ENCODE assay signal across 25 cellular contexts in genomic region chr16:85159226-85159980, GRCh38. TPM values are rescaled to one million over a fixed set of nuclear protein-coding genes. Genes with fewer than 3 reads are reported as not detected.
DNase-seq lines count a peak whose midpoint lies in the region; ATAC-seq, FAIRE-seq and TF ChIP-seq lines count a peak whose summit lies in the region.
"Had no signal": no experiment of that assay in that cellular context is flagged by ENCODE, and none has a peak within 500 bp of the region (broad histone marks: within the 10 kb centered on the region; RNA-seq: fewer than 3 reads in every experiment).

No MANE protein-coding gene starts in this region.

- peak overlapping the region; percentile 73 for H3K27ac Mint-ChIP-seq in CD8-positive, alpha-beta T cell
- peak overlapping the region; percentile 76 for H3K27ac Mint-ChIP-seq in progenitor cell of endocrine pancreas
- H3K27ac Mint-ChIP-seq: activated CD4-positive, alpha-beta T cell treated with anti-CD3 and anti-CD28 coated beads for 36 hours; activated naive CD4-positive, alpha-beta T cell treated with anti-CD3 and anti-CD28 coated beads, Interleukin-2, amount 50 U/mL, for 24 hours had no signal

- no peaks in the 10 kb centered on the region for H3K36me3 ChIP-seq in CD8-positive, alpha-beta T cell (ENCODE audit: insufficient read depth, low read length)
- no peaks in the 10 kb centered on the region for H3K36me3 ChIP-seq in SJCRH30
- H3K36me3 ChIP-seq in kidney (ENCODE audit: control insufficient read depth in 1 of 2, insufficient read depth in 2 of 2, low read length in 2 of 2), result no peaks in the 10 kb centered on the region
- H3K36me3 ChIP-seq: thoracic aorta had no signal

- peaks cover 19% of the 10 kb centered on the region for H3K4me1 Mint-ChIP-seq in CD8-positive, alpha-beta T cell (ENCODE audit: low read depth)
- H3K4me1 Mint-ChIP-seq in progenitor cell of endocrine pancreas (ENCODE audit: low read depth), result peaks cover 38% of the 10 kb centered on the region

- H3K27ac ChIP-seq in CD8-positive, alpha-beta T cell (ENCODE audit: low read depth, low read length), result no peak overlapping the region
- peak overlapping the region; percentile 65 for H3K27ac ChIP-seq in SJCRH30
- no peak overlapping the region for H3K27ac ChIP-seq in kidney (ENCODE audit: low read depth in 2 of 2, low read length in 2 of 2)
- H3K27ac ChIP-seq: foreskin keratinocyte had no signal

- H3K9me3 ChIP-seq in CD8-positive, alpha-beta T cell (ENCODE audit: low read length), result no peaks in the 10 kb centered on the region
- H3K9me3 ChIP-seq in SJCRH30 (replicated peaks), result no peaks in the 10 kb centered on the region
- H3K9me3 ChIP-seq in kidney (ENCODE audit: control insufficient read depth in 1 of 2, low read length in 2 of 2), result no peaks in the 10 kb centered on the region
- H3K9me3 ChIP-seq: thoracic aorta had no signal

- peaks cover 19% of the 10 kb centered on the region for H3K4me1 ChIP-seq in CD8-positive, alpha-beta T cell (ENCODE audit: insufficient read depth, low read length)
- H3K4me1 ChIP-seq in SJCRH30 (peaks cover 37% of the 10 kb centered on the region), kidney (ENCODE audit: control insufficient read depth in 1 of 2, insufficient read depth in 1 of 2, low read depth in 1 of 2, low read length in 2 of 2) (peaks cover 7 to 14% of the 10 kb centered on the region in 2 donors)

- no peak overlapping the region for H3K4me3 ChIP-seq in CD8-positive, alpha-beta T cell (ENCODE audit: low read depth, low read length)
- H3K4me3 ChIP-seq in SJCRH30, result no peak overlapping the region; the same call in 1 of the 2 replicates
- H3K4me3 ChIP-seq in kidney (ENCODE audit: low read length in 2 of 2), result no peak overlapping the region
- H3K4me3 ChIP-seq: thoracic aorta had no signal

- POLR2A ChIA-PET in CD8-positive, alpha-beta T cell (lab: Charles Lee), result no interaction called here

- no peak for ATAC-seq in CD8-positive, alpha-beta T cell
- ATAC-seq in left lobe of liver (peak; percentile 65), GM21381 (IDR thresholded peaks at IDR 0.05; ENCODE audit: unreplicated experiment) (no peak)
- ATAC-seq: activated CD4-positive, alpha-beta T cell treated with anti-CD3 and anti-CD28 coated beads for 36 hours; foreskin keratinocyte; stimulated activated effector memory CD8-positive, alpha-beta T cell treated with anti-CD3 and anti-CD28 coated beads, Interleukin-12 subunit alpha, Interleukin-12 subunit beta, amount 100 ng/mL, for 72 hours had no signal

- H3K9me3 Mint-ChIP-seq in CD8-positive, alpha-beta T cell, result no peaks in the 10 kb centered on the region
- no peaks in the 10 kb centered on the region for H3K9me3 Mint-ChIP-seq in progenitor cell of endocrine pancreas (ENCODE audit: low read depth)
- H3K9me3 Mint-ChIP-seq: activated naive CD4-positive, alpha-beta T cell treated with anti-CD3 and anti-CD28 coated beads, Interleukin-2, amount 50 U/mL, for 24 hours; CD8-positive, alpha-beta memory T cell; stimulated activated effector memory CD8-positive, alpha-beta T cell treated with anti-CD3 and anti-CD28 coated beads, Interleukin-12 subunit alpha, Interleukin-12 subunit beta, amount 100 ng/mL, for 72 hours had no signal

- CTCF ChIA-PET in CD8-positive, alpha-beta T cell (lab: Charles Lee), result interaction anchor here (0.6 kb wide), 1 partner anchor 202 kb away, joined by 3 read pairs; no protein-coding TSS in a partner anchor

- intact Hi-C loops in CD8-positive, alpha-beta T cell (cut with DNase I, micrococcal nuclease), result loop anchor here in 1 of 2 experiments (10.0 kb wide), 1 partner anchor 935 kb away; no protein-coding TSS in a partner anchor
- intact Hi-C loops in kidney (cut with DNase I), result no loop called here

- no peaks in the 10 kb centered on the region for H3K27me3 ChIP-seq in CD8-positive, alpha-beta T cell (ENCODE audit: insufficient read depth, low read length)
- no peaks in the 10 kb centered on the region for H3K27me3 ChIP-seq in SJCRH30

- peak in 1 of 7 experiments; percentile 1 for DNase-seq in CD8-positive, alpha-beta T cell
- DNase-seq in SJCRH30 (no peak), left lobe of liver (ENCODE audit: low spot score) (peak; percentile 84), progenitor cell of endocrine pancreas (ENCODE audit: low spot score, unreplicated experiment) (no peak), DMS153 treated with DMSO at 0.1 percent for 48 hours (lab: John Stamatoyannopoulos, UW; ENCODE audit: unreplicated experiment) (no peak), urothelium cell line (ENCODE audit: low spot score) (no peak), kidney (no peak)
- DNase-seq: activated CD4-positive, alpha-beta T cell treated with anti-CD3 and anti-CD28 coated beads for 36 hours; CD8-positive, alpha-beta memory T cell; effector CD8-positive, alpha-beta T cell; erythroblast; foreskin keratinocyte; islet precursor cell; Kasumi-1; NCI-H187 treated with DMSO at 0.1 percent for 48 hours; NCI-H748 treated with DMSO at 0.1 percent for 48 hours; stimulated activated CD4-positive, alpha-beta T cell treated with anti-CD3 and anti-CD28 coated beads, Interleukin-1b, Interleukin-23, amount 100 ng/mL, for 48 hours had no signal

- peak overlapping the region; percentile 42 for H3K4me3 Mint-ChIP-seq in CD8-positive, alpha-beta T cell
- H3K4me3 Mint-ChIP-seq in progenitor cell of endocrine pancreas (ENCODE audit: low read depth), result no peak overlapping the region
- H3K4me3 Mint-ChIP-seq: activated CD4-positive, alpha-beta T cell treated with anti-CD3 and anti-CD28 coated beads for 36 hours; activated naive CD4-positive, alpha-beta T cell treated with anti-CD3 and anti-CD28 coated beads, Interleukin-2, amount 50 U/mL, for 24 hours; CD8-positive, alpha-beta memory T cell; stimulated activated effector memory CD8-positive, alpha-beta T cell treated with anti-CD3 and anti-CD28 coated beads, Interleukin-12 subunit alpha, Interleukin-12 subunit beta, amount 100 ng/mL, for 72 hours had no signal

- no peak for TF ChIP-seq CTCF in CD8-positive, alpha-beta T cell (IDR thresholded peaks at IDR 0.05)
- TF ChIP-seq CTCF in progenitor cell of endocrine pancreas (IDR thresholded peaks at IDR 0.05; ENCODE audit: unreplicated experiment) (no peak), kidney (IDR thresholded peaks at IDR 0.05; ENCODE audit: borderline replicate concordance, extremely low read depth, insufficient read depth) (no peak)

- H3K36me3 Mint-ChIP-seq in CD8-positive, alpha-beta T cell, result no peaks in the 10 kb centered on the region
- no peaks in the 10 kb centered on the region for H3K36me3 Mint-ChIP-seq in progenitor cell of endocrine pancreas (ENCODE audit: insufficient read depth)
- H3K36me3 Mint-ChIP-seq: activated naive CD4-positive, alpha-beta T cell treated with anti-CD3 and anti-CD28 coated beads, Interleukin-2, amount 50 U/mL, for 24 hours; CD8-positive, alpha-beta memory T cell; stimulated activated effector memory CD8-positive, alpha-beta T cell treated with anti-CD3 and anti-CD28 coated beads, Interleukin-12 subunit alpha, Interleukin-12 subunit beta, amount 100 ng/mL, for 72 hours had no signal

- FAIRE-seq in urothelium cell line (lab: Jason Lieb, UNC) (no peak), kidney (lab: Jason Lieb, UNC) (no peak)
- FAIRE-seq: HTR-8/SVneo had no signal

- H3K9ac ChIP-seq in kidney (ENCODE audit: low read length in 2 of 2), result no peak overlapping the region

- no peaks in the 10 kb centered on the region for H3K27me3 Mint-ChIP-seq in CD8-positive, alpha-beta T cell (ENCODE audit: low read depth)
- peaks cover 5% of the 10 kb centered on the region for H3K27me3 Mint-ChIP-seq in progenitor cell of endocrine pancreas
- H3K27me3 Mint-ChIP-seq: activated CD4-positive, alpha-beta T cell treated with anti-CD3 and anti-CD28 coated beads for 36 hours; activated naive CD4-positive, alpha-beta T cell treated with anti-CD3 and anti-CD28 coated beads, Interleukin-2, amount 50 U/mL, for 24 hours had no signal

RNA-seq across cellular contexts. Expression of gene CIBAR2, which starts 47.1 kb away (rescaled TPM):
- total RNA-seq in CD8-positive, alpha-beta T cell, result not detected
- total RNA-seq in SJCRH30 (2014; rRNA removed; shearing (Covaris generic)), result 0.04 and 0.41 TPM in 2 replicates
- total RNA-seq in left lobe of liver (not detected), progenitor cell of endocrine pancreas (0.43 and 0.80 TPM in 2 replicates), kidney (1.6 TPM)
- not detected for polyA plus RNA-seq in kidney (ENCODE audit: insufficient read depth, low read depth, low replicate concordance)
- total RNA-seq: activated CD4-positive, alpha-beta T cell treated with anti-CD3 and anti-CD28 coated beads for 36 hours; activated CD8-positive, alpha-beta memory T cell treated with anti-CD3 and anti-CD28 coated beads for 36 hours; CD8-positive, alpha-beta memory T cell; foreskin keratinocyte; lung microvascular endothelial cell; osteocyte; thoracic aorta had no signal
- polyA plus RNA-seq: CD8-positive, alpha-beta memory T cell; foreskin keratinocyte had no signal
